Comparison of ENCODE assay signal across 2 cellular contexts in genomic region chr20:10466325-10466724, GRCh38.
TF ChIP-seq lines count a peak whose summit lies in the region.

No MANE protein-coding gene starts in this region.

TF ChIP-seq in endothelial cell of umbilical vein, 7 proteins besides CTCF, POLR2A, EP300 and RAD21:
- TF ChIP-seq POLR2AphosphoS5 (IDR thresholded peaks at IDR 0.05; ENCODE audit: insufficient read depth, low read depth, low read length) (no peak), FOS (IDR thresholded peaks at IDR 0.05; ENCODE audit: borderline replicate concordance, insufficient read depth, low read length) (no peak), GATA2 (IDR thresholded peaks at IDR 0.05; ENCODE audit: insufficient read depth, insufficient read length, low read depth, low read length) (no peak), MYC (IDR thresholded peaks at IDR 0.05; ENCODE audit: low read depth, low read length) (no peak), JUN (IDR thresholded peaks at IDR 0.05; ENCODE audit: borderline replicate concordance, insufficient read depth, insufficient read length, low read depth) (no peak), EZH2 (IDR thresholded peaks at IDR 0.05; ENCODE audit: borderline replicate concordance, low read depth, low read length, severe bottlenecking) (no peak), MAX (IDR thresholded peaks at IDR 0.05; ENCODE audit: insufficient read depth, insufficient read length) (no peak)

TF ChIP-seq in GM12891, 5 proteins besides CTCF, POLR2A, EP300 and RAD21:
- TF ChIP-seq SPI1 (IDR thresholded peaks at IDR 0.05; ENCODE audit: low read depth, low read length) (no peak), POLR2AphosphoS5 (IDR thresholded peaks at IDR 0.05; ENCODE audit: low read depth, low read length) (no peak), POU2F2 (IDR thresholded peaks at IDR 0.05; ENCODE audit: low read depth, low read length) (no peak), TAF1 (IDR thresholded peaks at IDR 0.05; ENCODE audit: low read depth, low read length) (no peak), PAX5 (IDR thresholded peaks at IDR 0.05; ENCODE audit: insufficient read depth, low read length, severe bottlenecking) (no peak)
TF ChIP-seq in GM12891: peak in this region for 0.
